In the genomic region with DNA sequence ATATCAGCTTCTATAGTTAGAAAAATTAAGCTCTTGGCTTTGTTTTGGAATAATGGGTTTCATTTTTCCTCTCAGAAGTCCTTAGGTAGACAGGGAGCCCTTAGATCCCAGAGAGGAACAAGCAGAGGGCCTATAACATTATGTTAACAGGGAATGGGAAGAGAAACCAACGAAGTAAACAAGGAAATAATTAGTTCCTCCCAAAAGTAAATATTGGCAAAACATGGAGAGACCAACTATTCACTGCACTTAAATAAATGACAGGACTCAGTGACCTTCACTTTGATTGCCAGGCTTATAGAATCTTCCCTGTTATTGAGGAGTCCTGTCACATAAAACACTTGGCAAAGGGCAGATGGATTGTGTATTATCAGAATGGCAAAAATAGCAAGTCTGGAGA, we compare ENCODE assay signal across 21 cellular contexts. TPM values are rescaled to one million over a fixed set of nuclear protein-coding genes. Genes with fewer than 3 reads are reported as not detected.
DNase-seq lines count a peak whose midpoint lies in the region; ATAC-seq and TF ChIP-seq lines count a peak whose summit lies in the region.
"Had no signal": no experiment of that assay in that cellular context is flagged by ENCODE, and none has a peak within 500 bp of the region (broad histone marks: within the 10 kb centered on the region; RNA-seq: fewer than 3 reads in every experiment).

No MANE protein-coding gene starts in this region.

- DNase-seq in RWPE2 (ENCODE audit: low spot score) (no peak), epithelial cell of prostate (ENCODE audit: low read depth, low spot score) (no peak), C1 segment of cervical spinal cord (lab: John Stamatoyannopoulos, UW) (no peak), NCI-H524 treated with DMSO at 0.1 percent for 48 hours (lab: John Stamatoyannopoulos, UW) (no peak), colonic mucosa (no peak)
- DNase-seq: activated CD4-positive, alpha-beta T cell treated with anti-CD3 and anti-CD28 coated beads for 1 hour; activated effector memory CD4-positive, alpha-beta T cell treated with anti-CD3 and anti-CD28 coated beads, Interleukin-2, amount 50 U/mL, for 16 hours; AML-193; COR-L47; effector memory CD8-positive, alpha-beta T cell; hypothalamus; kidney; NCI-H2171; NCI-H748 treated with DMSO at 0.1 percent for 48 hours; stimulated activated CD4-positive, alpha-beta T cell treated with anti-CD3 and anti-CD28 coated beads, Interleukin-12 subunit alpha, Interleukin-12 subunit beta, amount 100 ng/mL, for 4 hours; T-helper 9 cell; upper lobe of left lung had no signal

- no peak for ATAC-seq in RWPE2 (ENCODE audit: low read depth)
- no peak for ATAC-seq in GM18868 (IDR thresholded peaks at IDR 0.05; ENCODE audit: unreplicated experiment)
- ATAC-seq: effector memory CD8-positive, alpha-beta T cell; stimulated activated effector memory CD8-positive, alpha-beta T cell treated with anti-CD3 and anti-CD28 coated beads, Interleukin-12 subunit alpha, Interleukin-12 subunit beta, amount 100 ng/mL, for 72 hours had no signal

- H3K27ac ChIP-seq in C4-2B (peak overlapping the region; percentile 48; the same call in 1 of the 2 replicates), RWPE2 (ENCODE audit: poor library complexity, severe bottlenecking) (peak overlapping the region; percentile 98), epithelial cell of prostate (peak overlapping the region; percentile 88), colonic mucosa (no peak overlapping the region)

- no peaks in the 10 kb centered on the region for H3K9me3 ChIP-seq in RWPE2 (ENCODE audit: severe bottlenecking)
- H3K9me3 ChIP-seq in skeletal muscle satellite cell (replicated peaks; ENCODE audit: low read length): no peaks in the 10 kb centered on the region
- H3K9me3 ChIP-seq in colonic mucosa: no peaks in the 10 kb centered on the region
- H3K9me3 ChIP-seq: upper lobe of left lung had no signal

- H3K9ac ChIP-seq in skeletal muscle satellite cell (ENCODE audit: low read depth, low read length): peak overlapping the region; percentile 98
- H3K9ac ChIP-seq in colonic mucosa (ENCODE audit: low read depth in 2 of 2, low read length in 2 of 2): no peak overlapping the region

- peaks cover 24% of the 10 kb centered on the region for H3K36me3 ChIP-seq in RWPE2 (ENCODE audit: low read depth)
- peaks cover 46% of the 10 kb centered on the region for H3K36me3 ChIP-seq in skeletal muscle satellite cell (ENCODE audit: insufficient read depth, low read length)
- H3K36me3 ChIP-seq in colonic mucosa: no peaks in the 10 kb centered on the region
- H3K36me3 ChIP-seq: upper lobe of left lung had no signal

- TF ChIP-seq CTCF in C4-2B (conservative IDR thresholded peaks at IDR 0.05) (no peak), RWPE2 (IDR thresholded peaks at IDR 0.05; ENCODE audit: poor library complexity, severe bottlenecking) (no peak), colonic mucosa (IDR thresholded peaks at IDR 0.05) (no peak)

- H3K4me1 ChIP-seq in RWPE2 (ENCODE audit: insufficient read depth, poor library complexity, severe bottlenecking): peaks cover 67% of the 10 kb centered on the region
- H3K4me1 ChIP-seq in skeletal muscle satellite cell (ENCODE audit: control insufficient read depth, insufficient read depth, low read length): peaks cover 51% of the 10 kb centered on the region
- H3K4me1 ChIP-seq in colonic mucosa: peaks cover 3% of the 10 kb centered on the region

- H3K4me2 ChIP-seq in skeletal muscle satellite cell (ENCODE audit: low read length): peak overlapping the region; percentile 76

- H3K4me3 ChIP-seq in RWPE2 (ENCODE audit: severe bottlenecking) (no peak overlapping the region), skeletal muscle satellite cell (ENCODE audit: low read length) (peak overlapping the region; percentile 26), colonic mucosa (no peak overlapping the region)
- H3K4me3 ChIP-seq: upper lobe of left lung had no signal

- intact Hi-C loops in colonic mucosa (cut with DNase I): no loop called here

- H3K27me3 ChIP-seq in RWPE2 (ENCODE audit: insufficient read depth, poor library complexity, severe bottlenecking): no peaks in the 10 kb centered on the region
- H3K27me3 ChIP-seq in skeletal muscle satellite cell (ENCODE audit: control insufficient read depth, insufficient read depth, low read length): no peaks in the 10 kb centered on the region
- no peaks in the 10 kb centered on the region for H3K27me3 ChIP-seq in colonic mucosa

RNA-seq across cellular contexts. Expression of a gene that starts 5.3 kb away (rescaled TPM):
- total RNA-seq in skeletal muscle satellite cell (2012; rRNA removed): 101 and 124 TPM in 2 replicates
- 10 to 100 TPM; 55.7 to 90.7 TPM for total RNA-seq in colonic mucosa
